8 cellular contexts compared by ENCODE assay signal in the genomic region with DNA sequence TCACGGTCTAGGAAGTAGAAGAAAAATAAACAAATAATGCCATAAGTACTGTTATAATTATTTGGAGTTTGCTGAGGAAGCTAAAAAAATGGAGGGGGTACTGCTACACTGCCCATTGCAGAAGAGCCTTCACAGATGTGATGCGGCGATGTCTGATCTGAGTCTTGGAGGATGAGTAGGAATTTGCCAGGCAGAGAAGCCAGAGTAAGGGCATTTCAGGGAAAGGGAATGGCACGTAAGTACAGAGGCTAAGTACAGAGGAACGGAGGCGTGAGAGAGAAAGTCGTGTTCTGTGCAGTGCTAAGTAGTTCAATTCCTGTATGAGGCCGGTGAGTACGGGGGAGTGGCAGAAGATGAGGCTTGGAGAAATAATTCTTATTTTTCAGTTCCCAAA. TPM values are rescaled to one million over a fixed set of nuclear protein-coding genes. Genes with fewer than 3 reads are reported as not detected.
A peak's percentile ranks its signal among the peaks of the same experiment; 100 is the strongest.
DNase-seq lines count a peak whose midpoint lies in the region; ATAC-seq and TF ChIP-seq lines count a peak whose summit lies in the region.

No MANE protein-coding gene starts in this region.

- peak overlapping the region; percentile 75 for H3K4me3 Mint-ChIP-seq in endodermal cell

- ATAC-seq in Right ventricle myocardium superior (ENCODE audit: poor library complexity) (peak; percentile 4), Right ventricle myocardium inferior (no peak), HG02588 (IDR thresholded peaks at IDR 0.05; ENCODE audit: unreplicated experiment) (no peak), GM19023 (IDR thresholded peaks at IDR 0.05; ENCODE audit: unreplicated experiment) (no peak), GM18868 (IDR thresholded peaks at IDR 0.05; ENCODE audit: unreplicated experiment) (no peak)

- H3K9ac ChIP-seq in endodermal cell (ENCODE audit: extremely low read depth, low read length, poor library complexity, severe bottlenecking): no peak overlapping the region
- no peak overlapping the region for H3K9ac ChIP-seq in neural cell (ENCODE audit: low read length)

- no peaks in the 10 kb centered on the region for H3K9me2 ChIP-seq in neural cell (ENCODE audit: insufficient read depth, low read length)

- H4K20me1 ChIP-seq in neural cell (ENCODE audit: insufficient read depth): peaks cover 4% of the 10 kb centered on the region

- intact Hi-C loops in Right ventricle myocardium superior (cut with DNase I): no loop called here
- intact Hi-C loops in Right ventricle myocardium inferior (cut with DNase I): no loop called here

- H3K36me3 ChIP-seq in endodermal cell (ENCODE audit: control insufficient read depth, insufficient read depth, low read length): peaks cover 3% of the 10 kb centered on the region
- no peaks in the 10 kb centered on the region for H3K36me3 ChIP-seq in neural cell (ENCODE audit: insufficient read depth, low read length)

- peak overlapping the region; percentile 59 for H3K4me3 ChIP-seq in endodermal cell (ENCODE audit: low read length)
- peak overlapping the region; percentile 97 for H3K4me3 ChIP-seq in neural cell (ENCODE audit: low read length)

- DNase-seq in Right ventricle myocardium superior (no peak), Right ventricle myocardium inferior (ENCODE audit: missing footprints) (no peak), RPMI7951 (ENCODE audit: low read depth) (peak; percentile 24), endodermal cell (peak; percentile 56)

- no peaks in the 10 kb centered on the region for H3K4me1 ChIP-seq in endodermal cell (ENCODE audit: control insufficient read depth, insufficient read depth, low read length)

- WGBS in endodermal cell (ENCODE audit: insufficient coverage in 1 of 2, insufficient read length in 1 of 2), 2 experiments: 72 to 81% methylated on average over 8 to 9 of the region's 9 CpGs

- peaks cover 4% of the 10 kb centered on the region for H3K36me3 Mint-ChIP-seq in endodermal cell (ENCODE audit: low read depth)

- no peaks in the 10 kb centered on the region for H3F3A ChIP-seq in neural cell (ENCODE audit: insufficient read depth, low read length, poor library complexity, severe bottlenecking)

- TF ChIP-seq RAD21 in neural cell (conservative IDR thresholded peaks at IDR 0.05): no peak

- peak overlapping the region; percentile 12 for H2AFZ ChIP-seq in neural cell (ENCODE audit: low read depth, low read length)

- H3K4me1 Mint-ChIP-seq in endodermal cell: peaks cover 17% of the 10 kb centered on the region

- no peak overlapping the region for H3K27ac Mint-ChIP-seq in endodermal cell

- no peaks in the 10 kb centered on the region for H3K27me3 ChIP-seq in endodermal cell (ENCODE audit: control insufficient read depth, insufficient read depth, low read length, poor library complexity, severe bottlenecking)
- H3K27me3 ChIP-seq in neural cell (ENCODE audit: insufficient read depth, low read depth, low read length): no peaks in the 10 kb centered on the region

- no peak overlapping the region for H3K27ac ChIP-seq in endodermal cell (ENCODE audit: low read depth, low read length)
- no peak overlapping the region for H3K27ac ChIP-seq in neural cell (ENCODE audit: low read length)

- TF ChIP-seq CTCF in endodermal cell (conservative IDR thresholded peaks at IDR 0.05): no peak
- no peak for TF ChIP-seq CTCF in neural cell (IDR thresholded peaks at IDR 0.05; ENCODE audit: poor library complexity, severe bottlenecking)

- H3K9me3 ChIP-seq in endodermal cell (ENCODE audit: control insufficient read depth, low read length): no peaks in the 10 kb centered on the region
- no peaks in the 10 kb centered on the region for H3K9me3 ChIP-seq in neural cell (ENCODE audit: low read length)

- peaks cover 3% of the 10 kb centered on the region for H3K27me3 Mint-ChIP-seq in endodermal cell (ENCODE audit: insufficient read depth)

- H3K9me3 Mint-ChIP-seq in endodermal cell: no peaks in the 10 kb centered on the region

- TF ChIP-seq EP300 in neural cell (conservative IDR thresholded peaks at IDR 0.05; ENCODE audit: poor library complexity, severe bottlenecking): no peak

- H3K4me2 ChIP-seq in neural cell (ENCODE audit: low read length): peak overlapping the region; percentile 45

- peaks cover 16% of the 10 kb centered on the region for H3K79me2 ChIP-seq in neural cell (replicated peaks; ENCODE audit: insufficient read depth, low read length)

TF ChIP-seq in neural cell, 6 proteins besides CTCF, POLR2A, EP300 and RAD21:
- no peak for TF ChIP-seq EZH2 (IDR thresholded peaks at IDR 0.05; ENCODE audit: borderline replicate concordance, insufficient read depth, low read length, poor library complexity, severe bottlenecking)
- no peak for TF ChIP-seq TAF1 (IDR thresholded peaks at IDR 0.05; ENCODE audit: low read depth)
- TF ChIP-seq MXI1 (conservative IDR thresholded peaks at IDR 0.05; ENCODE audit: poor library complexity, severe bottlenecking): no peak
- TF ChIP-seq POLR2AphosphoS5 (IDR thresholded peaks at IDR 0.05): no peak
- TF ChIP-seq, protein P1, sequence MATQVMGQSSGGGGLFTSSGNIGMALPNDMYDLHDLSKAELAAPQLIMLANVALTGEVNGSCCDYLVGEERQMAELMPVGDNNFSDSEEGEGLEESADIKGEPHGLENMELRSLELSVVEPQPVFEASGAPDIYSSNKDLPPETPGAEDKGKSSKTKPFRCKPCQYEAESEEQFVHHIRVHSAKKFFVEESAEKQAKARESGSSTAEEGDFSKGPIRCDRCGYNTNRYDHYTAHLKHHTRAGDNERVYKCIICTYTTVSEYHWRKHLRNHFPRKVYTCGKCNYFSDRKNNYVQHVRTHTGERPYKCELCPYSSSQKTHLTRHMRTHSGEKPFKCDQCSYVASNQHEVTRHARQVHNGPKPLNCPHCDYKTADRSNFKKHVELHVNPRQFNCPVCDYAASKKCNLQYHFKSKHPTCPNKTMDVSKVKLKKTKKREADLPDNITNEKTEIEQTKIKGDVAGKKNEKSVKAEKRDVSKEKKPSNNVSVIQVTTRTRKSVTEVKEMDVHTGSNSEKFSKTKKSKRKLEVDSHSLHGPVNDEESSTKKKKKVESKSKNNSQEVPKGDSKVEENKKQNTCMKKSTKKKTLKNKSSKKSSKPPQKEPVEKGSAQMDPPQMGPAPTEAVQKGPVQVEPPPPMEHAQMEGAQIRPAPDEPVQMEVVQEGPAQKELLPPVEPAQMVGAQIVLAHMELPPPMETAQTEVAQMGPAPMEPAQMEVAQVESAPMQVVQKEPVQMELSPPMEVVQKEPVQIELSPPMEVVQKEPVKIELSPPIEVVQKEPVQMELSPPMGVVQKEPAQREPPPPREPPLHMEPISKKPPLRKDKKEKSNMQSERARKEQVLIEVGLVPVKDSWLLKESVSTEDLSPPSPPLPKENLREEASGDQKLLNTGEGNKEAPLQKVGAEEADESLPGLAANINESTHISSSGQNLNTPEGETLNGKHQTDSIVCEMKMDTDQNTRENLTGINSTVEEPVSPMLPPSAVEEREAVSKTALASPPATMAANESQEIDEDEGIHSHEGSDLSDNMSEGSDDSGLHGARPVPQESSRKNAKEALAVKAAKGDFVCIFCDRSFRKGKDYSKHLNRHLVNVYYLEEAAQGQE (IDR thresholded peaks at IDR 0.05; ENCODE audit: borderline replicate concordance): no peak
- TF ChIP-seq SMC3 (conservative IDR thresholded peaks at IDR 0.05; ENCODE audit: poor library complexity): no peak

RNA-seq across cellular contexts. Expression of a gene that starts 0.7 kb away (rescaled TPM):
- 53.1 TPM for total RNA-seq in Right ventricle myocardium superior
- 59.0 TPM for total RNA-seq in Right ventricle myocardium inferior
- 75.1 and 82.3 TPM in 2 replicates for total RNA-seq in RPMI7951 (2014; rRNA removed; shearing (Covaris generic))
- total RNA-seq in endodermal cell: 10 to 100 TPM; 85.5 to 86.6 TPM
- 68.0 TPM for polyA plus RNA-seq in endodermal cell (2013, experiment 1 of 2)
- 56.4 TPM for polyA plus RNA-seq in endodermal cell (2013, experiment 2 of 2)
- polyA plus RNA-seq in neural cell: 134 and 150 TPM in 2 replicates
- 108 and 118 TPM in 2 replicates for polyA minus RNA-seq in neural cell

RNA-seq across cellular contexts. Expression of a gene that starts 50.2 kb away (rescaled TPM):
- total RNA-seq in Right ventricle myocardium superior (38.0 TPM), Right ventricle myocardium inferior (50.3 TPM), endodermal cell (100 to 1,000 TPM in 1 of 2 donors, 10 to 100 TPM in 1; 96.0 to 106 TPM)
- total RNA-seq in RPMI7951 (2014; rRNA removed; shearing (Covaris generic)): 12.1 and 15.4 TPM in 2 replicates
- polyA plus RNA-seq in endodermal cell (2013, experiment 1 of 2): 90.8 TPM
- 82.1 TPM for polyA plus RNA-seq in endodermal cell (2013, experiment 2 of 2)
- 37.0 and 66.1 TPM in 2 replicates for polyA plus RNA-seq in neural cell
- 85.1 and 91.5 TPM in 2 replicates for polyA minus RNA-seq in neural cell

Comparison
In these comparisons a context has a peak if more than half of its experiments do, and no peak if none do; other contexts are left out.
1. DNase-seq: peak in RPMI7951 (single experiment) and endodermal cell (single experiment); none in Right ventricle myocardium superior (single experiment) and Right ventricle myocardium inferior (single experiment).